In genomic region chr14:95321201-95321600, GRCh38 we compare ENCODE assay signal across 16 cellular contexts. TPM values are rescaled to one million over a fixed set of nuclear protein-coding genes. Genes with fewer than 3 reads are reported as not detected.
A peak's percentile ranks its signal among the peaks of the same experiment; 100 is the strongest.
DNase-seq lines count a peak whose midpoint lies in the region; ATAC-seq and TF ChIP-seq lines count a peak whose summit lies in the region.
"Had no signal": no experiment of that assay in that cellular context is flagged by ENCODE, and none has a peak within 500 bp of the region (broad histone marks: within the 10 kb centered on the region; RNA-seq: fewer than 3 reads in every experiment).

No MANE protein-coding gene starts in this region.

- H3K36me3 Mint-ChIP-seq in activated B cell treated with CpG ODN at 0.5 μM for 24 hours (ENCODE audit: low read depth) = no peaks in the 10 kb centered on the region
- H3K36me3 Mint-ChIP-seq in naive B cell = no peaks in the 10 kb centered on the region
- H3K36me3 Mint-ChIP-seq in type B pancreatic cell = no peaks in the 10 kb centered on the region

- no peak for TF ChIP-seq POLR2A in heart left ventricle (IDR thresholded peaks at IDR 0.05)

- H3K27ac Mint-ChIP-seq in activated B cell treated with CpG ODN at 0.5 μM for 24 hours (peak overlapping the region; percentile 19), naive B cell (peak overlapping the region in 4 of 6 donors; percentile 26 to 87 (median 46)), type B pancreatic cell (peak overlapping the region; percentile 51)
- H3K27ac Mint-ChIP-seq: activated CD4-positive, alpha-beta T cell treated with anti-CD3 and anti-CD28 coated beads for 36 hours; activated T-cell treated with anti-CD3 and anti-CD28 coated beads, Interleukin-2, amount 50 U/mL, for 24 hours had no signal

- peak overlapping the region in 8 of 12 donors; percentile 13 to 80 (median 62) for H3K27ac ChIP-seq in heart left ventricle
- H3K27ac ChIP-seq in right cardiac atrium (ENCODE audit: low read length) = no peak overlapping the region
- H3K27ac ChIP-seq: left lung had no signal

- DNase-seq in heart left ventricle (no peak), right cardiac atrium (no peak), activated B cell treated with CpG ODN at 0.5 μM for 24 hours (no peak), naive B cell (no peak), type B pancreatic cell (ENCODE audit: extremely low spot score, unreplicated experiment) (no peak), H4 (ENCODE audit: low spot score) (no peak), MV-4-11 (lab: John Stamatoyannopoulos, UW) (no peak)
- DNase-seq in activated CD4-positive, alpha-beta T cell treated with anti-CD3 and anti-CD28 coated beads for 4 hours = no peak
- DNase-seq: activated CD4-positive, alpha-beta T cell treated with anti-CD3 and anti-CD28 coated beads for 36 hours; activated T-cell treated with anti-CD3 and anti-CD28 coated beads, Interleukin-2, amount 50 U/mL, for 24 hours; GOT3; left lung; NCI-H2107; stimulated activated CD4-positive, alpha-beta T cell treated with anti-CD3 and anti-CD28 coated beads, Interleukin-2, amount 100 ng/mL, for 24 hours; stimulated activated CD8-positive, alpha-beta memory T cell treated with anti-CD3 and anti-CD28 coated beads, Interleukin-4, amount 100 ng/mL, for 48 hours; tibial artery had no signal

- POLR2A ChIA-PET in activated B cell treated with CpG ODN at 0.5 μM for 24 hours (lab: Charles Lee) = interaction anchor here (0.8 kb wide), 1 partner anchor 163 kb away, joined by 3 read pairs; no protein-coding TSS in a partner anchor

- intact Hi-C loops in heart left ventricle (cut with DNase I) (loop anchor here in 3 of 10 donors (2.0 to 5.0 kb wide), 4 partner anchors 64 to 106 kb away; no protein-coding TSS in a partner anchor), right cardiac atrium (cut with DNase I) (loop anchor here in 1 of 4 donors (10.0 kb wide), 1 partner anchor 94 kb away; no protein-coding TSS in a partner anchor), activated B cell treated with CpG ODN at 0.5 μM for 24 hours (cut with micrococcal nuclease) (loop anchor here (10.0 kb wide), 1 partner anchor 374 kb away; no protein-coding TSS in a partner anchor)

- no peak for ATAC-seq in heart left ventricle
- ATAC-seq in right cardiac atrium = no peak
- no peak for ATAC-seq in activated B cell treated with CpG ODN at 0.5 μM for 24 hours (ENCODE audit: low read depth)
- no peak for ATAC-seq in naive B cell (ENCODE audit: low read depth in 2 of 2)
- ATAC-seq: activated CD4-positive, alpha-beta T cell treated with anti-CD3 and anti-CD28 coated beads for 36 hours; left lung had no signal

- H3K9me3 Mint-ChIP-seq in activated B cell treated with CpG ODN at 0.5 μM for 24 hours (no peaks in the 10 kb centered on the region), naive B cell (no peaks in the 10 kb centered on the region), type B pancreatic cell (no peaks in the 10 kb centered on the region)
- H3K9me3 Mint-ChIP-seq: activated T-cell treated with anti-CD3 and anti-CD28 coated beads, Interleukin-2, amount 50 U/mL, for 24 hours had no signal

- H3K36me3 ChIP-seq in heart left ventricle = no peaks in the 10 kb centered on the region
- H3K36me3 ChIP-seq: left lung, tibial artery had no signal

- H3K4me1 Mint-ChIP-seq in activated B cell treated with CpG ODN at 0.5 μM for 24 hours (peaks cover 28% of the 10 kb centered on the region), naive B cell (peaks cover 37 to 52% (median 38%) of the 10 kb centered on the region in 3 donors), type B pancreatic cell (ENCODE audit: unreplicated experiment) (peaks cover 30% of the 10 kb centered on the region)

- TF ChIP-seq CTCF in heart left ventricle (IDR thresholded peaks at IDR 0.05) (no peak), activated B cell treated with CpG ODN at 0.5 μM for 24 hours (IDR thresholded peaks at IDR 0.05) (no peak), type B pancreatic cell (conservative IDR thresholded peaks at IDR 0.05) (no peak)

- peak overlapping the region; percentile 50 for H3K4me3 Mint-ChIP-seq in activated B cell treated with CpG ODN at 0.5 μM for 24 hours
- H3K4me3 Mint-ChIP-seq in naive B cell = peak overlapping the region in 7 of 8 donors; percentile 40 to 90 (median 74)
- peak overlapping the region; percentile 67 for H3K4me3 Mint-ChIP-seq in type B pancreatic cell
- H3K4me3 Mint-ChIP-seq: activated CD4-positive, alpha-beta T cell treated with anti-CD3 and anti-CD28 coated beads for 36 hours; activated T-cell treated with anti-CD3 and anti-CD28 coated beads, Interleukin-2, amount 50 U/mL, for 24 hours had no signal

- H3K27me3 Mint-ChIP-seq in activated B cell treated with CpG ODN at 0.5 μM for 24 hours = no peaks in the 10 kb centered on the region
- H3K27me3 Mint-ChIP-seq in naive B cell = no peaks in the 10 kb centered on the region
- peaks cover 8% of the 10 kb centered on the region for H3K27me3 Mint-ChIP-seq in type B pancreatic cell

- no peak overlapping the region for H3K4me3 ChIP-seq in heart left ventricle
- H3K4me3 ChIP-seq in right cardiac atrium (ENCODE audit: low read length) = no peak overlapping the region
- H3K4me3 ChIP-seq: left lung, tibial artery had no signal

- H3K27me3 ChIP-seq in heart left ventricle = no peaks in the 10 kb centered on the region
- H3K27me3 ChIP-seq in right cardiac atrium (ENCODE audit: control insufficient read depth, insufficient read depth) = no peaks in the 10 kb centered on the region
- H3K27me3 ChIP-seq: tibial artery had no signal

- 78 to 87% (median 82%) methylated on average over 4 of the region's 4 CpGs for WGBS in heart left ventricle, 4 donors
- WGBS in right cardiac atrium = 73% methylated on average over 4 of the region's 4 CpGs

- CTCF ChIA-PET in activated B cell treated with CpG ODN at 0.5 μM for 24 hours (lab: Charles Lee) = no interaction called here

- H3K9me3 ChIP-seq in heart left ventricle (no peaks in the 10 kb centered on the region), right cardiac atrium (ENCODE audit: control insufficient read depth, low read length) (no peaks in the 10 kb centered on the region)
- H3K9me3 ChIP-seq: left lung, tibial artery had no signal

- peaks cover 0 to 41% (median 7%) of the 10 kb centered on the region in 12 donors for H3K4me1 ChIP-seq in heart left ventricle
- H3K4me1 ChIP-seq in right cardiac atrium (ENCODE audit: control insufficient read depth, insufficient read depth, low read length) = no peaks in the 10 kb centered on the region

RNA-seq across cellular contexts. Expression of gene CLMN, which starts 1.5 kb away (rescaled TPM):
- total RNA-seq in heart left ventricle (10 to 100 TPM in 1 of 9 donors, 1 to 10 TPM in 8; 4.6 to 10.2 (median 6.8) TPM), right cardiac atrium (1 to 10 TPM; 6.4 to 9.1 (median 7.4) TPM), activated B cell treated with CpG ODN at 0.5 μM for 24 hours (23.4 and 23.9 TPM in 2 replicates), type B pancreatic cell (ENCODE audit: low replicate concordance) (10.2 and 23.0 TPM in 2 replicates)
- polyA plus RNA-seq in heart left ventricle (1 to 10 TPM; 3.1 to 4.3 TPM), right cardiac atrium (3.1 TPM), naive B cell (ENCODE audit: low read depth in 6 of 6) (10 to 100 TPM in 5 of 6 donors, 1 to 10 TPM in 1; 4.9 to 23.8 (median 12.7) TPM)
- 3.7 and 4.5 TPM in 2 replicates for total RNA-seq in H4 (2014; rRNA removed; shearing (Covaris generic))
